18 cellular contexts compared by ENCODE assay signal in the genomic region with DNA sequence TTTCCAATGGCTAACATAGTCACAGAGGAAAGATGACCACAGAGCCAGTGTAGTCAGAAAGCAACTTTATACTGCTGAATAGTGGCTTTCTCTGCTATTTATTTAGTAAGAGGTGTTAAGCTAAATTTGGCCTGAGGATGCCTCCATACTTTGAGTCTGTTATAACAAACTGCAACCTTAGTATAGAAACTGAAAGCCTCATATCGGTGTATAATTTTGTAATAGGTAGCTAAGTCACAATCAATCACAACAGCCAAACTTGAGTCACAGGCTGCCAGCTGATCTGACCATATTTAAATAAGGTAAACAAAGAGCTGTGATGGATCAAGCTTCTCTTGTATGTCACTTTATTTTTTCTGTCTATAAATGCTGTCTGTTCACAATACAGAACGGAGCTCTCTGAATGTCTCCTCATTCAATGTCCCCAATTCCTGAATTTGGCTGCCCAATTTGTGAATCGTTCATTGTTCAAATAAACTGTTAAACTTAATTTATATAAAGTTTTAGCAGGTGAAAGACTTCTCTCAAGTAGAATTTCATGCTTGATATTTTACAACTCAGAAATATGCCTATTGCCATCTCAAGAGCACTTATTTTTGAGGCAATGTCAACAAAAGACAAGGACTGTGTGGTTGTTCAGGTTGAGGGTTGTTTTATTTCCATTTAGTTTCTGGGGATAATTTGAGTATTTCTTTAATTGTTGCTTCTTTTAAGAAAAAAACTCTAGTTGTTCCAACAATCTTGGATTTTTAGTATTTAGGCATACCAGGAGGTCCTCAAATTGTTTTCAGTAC.
A peak's percentile ranks its signal among the peaks of the same experiment; 100 is the strongest.
DNase-seq lines count a peak whose midpoint lies in the region; ATAC-seq lines count a peak whose summit lies in the region.
"Had no signal": no experiment of that assay in that cellular context is flagged by ENCODE, and none has a peak within 500 bp of the region (broad histone marks: within the 10 kb centered on the region; RNA-seq: fewer than 3 reads in every experiment).

No MANE protein-coding gene starts in this region.

- no peaks in the 10 kb centered on the region for H3K27me3 ChIP-seq in CD4-positive, CD25-positive, alpha-beta regulatory T cell (ENCODE audit: control insufficient read depth, insufficient read depth, low read length)
- no peaks in the 10 kb centered on the region for H3K27me3 ChIP-seq in MG63
- H3K27me3 ChIP-seq: ascending aorta, foreskin keratinocyte, right lobe of liver had no signal

- ATAC-seq in CD4-positive, CD25-positive, alpha-beta regulatory T cell (ENCODE audit: low read depth in 2 of 2), result peak; percentile 76 to 80
- ATAC-seq in GM18858 (IDR thresholded peaks at IDR 0.05; ENCODE audit: unreplicated experiment), result peak; percentile 67
- peak; percentile 82 for ATAC-seq in HG02571 (IDR thresholded peaks at IDR 0.05; ENCODE audit: unreplicated experiment)
- ATAC-seq in HG03520 (IDR thresholded peaks at IDR 0.05; ENCODE audit: unreplicated experiment), result peak; percentile 70
- ATAC-seq in GM21360 (IDR thresholded peaks at IDR 0.05; ENCODE audit: unreplicated experiment), result no peak
- ATAC-seq: foreskin keratinocyte, left ventricle myocardium superior had no signal

- peaks cover 0 to 5% (median 0%) of the 10 kb centered on the region in 7 donors for H3K9me3 Mint-ChIP-seq in CD4-positive, CD25-positive, alpha-beta regulatory T cell
- no peaks in the 10 kb centered on the region for H3K9me3 Mint-ChIP-seq in immature natural killer cell

- no peaks in the 10 kb centered on the region for H3K36me3 Mint-ChIP-seq in CD4-positive, CD25-positive, alpha-beta regulatory T cell
- no peaks in the 10 kb centered on the region for H3K36me3 Mint-ChIP-seq in immature natural killer cell

- H3K27ac Mint-ChIP-seq in CD4-positive, CD25-positive, alpha-beta regulatory T cell, result peak overlapping the region in 1 of 3 donors; percentile 31
- no peak overlapping the region for H3K27ac Mint-ChIP-seq in immature natural killer cell

- DNase-seq in CD4-positive, CD25-positive, alpha-beta regulatory T cell, result peak in 2 of 3 donors; percentile 19 to 56
- DNase-seq in AG08395 (ENCODE audit: low spot score), result no peak
- no peak for DNase-seq in MG63
- DNase-seq in immature natural killer cell, result no peak
- DNase-seq: activated naive CD4-positive, alpha-beta T cell; foreskin keratinocyte; left ventricle myocardium superior; NCI-H1048; NCI-H2171; right lobe of liver; stimulated activated CD4-positive, alpha-beta T cell treated with anti-CD3 and anti-CD28 coated beads, Interleukin-2, amount 100 ng/mL, for 24 hours; WERI-Rb-1 had no signal

- peaks cover 9% of the 10 kb centered on the region for H3K4me1 ChIP-seq in CD4-positive, CD25-positive, alpha-beta regulatory T cell (ENCODE audit: control insufficient read depth, insufficient read depth, low read length, poor library complexity, severe bottlenecking)
- H3K4me1 ChIP-seq: ascending aorta had no signal

- no peak overlapping the region for H3K27ac ChIP-seq in CD4-positive, CD25-positive, alpha-beta regulatory T cell (ENCODE audit: insufficient read depth, low read length, poor library complexity, severe bottlenecking)
- H3K27ac ChIP-seq: ascending aorta, foreskin keratinocyte, right lobe of liver, RWPE1, WERI-Rb-1 had no signal

- H3K36me3 ChIP-seq in CD4-positive, CD25-positive, alpha-beta regulatory T cell (ENCODE audit: control insufficient read depth, insufficient read depth, low read length), result no peaks in the 10 kb centered on the region
- H3K36me3 ChIP-seq in MG63, result no peaks in the 10 kb centered on the region
- H3K36me3 ChIP-seq: ascending aorta, right lobe of liver, WERI-Rb-1 had no signal

- peak overlapping the region in 1 of 4 donors; percentile 28 for H3K4me3 Mint-ChIP-seq in CD4-positive, CD25-positive, alpha-beta regulatory T cell
- no peak overlapping the region for H3K4me3 Mint-ChIP-seq in immature natural killer cell

- peaks cover 2 to 18% (median 9%) of the 10 kb centered on the region in 4 donors for H3K4me1 Mint-ChIP-seq in CD4-positive, CD25-positive, alpha-beta regulatory T cell
- no peaks in the 10 kb centered on the region for H3K4me1 Mint-ChIP-seq in immature natural killer cell

- H3K9me3 ChIP-seq in CD4-positive, CD25-positive, alpha-beta regulatory T cell (ENCODE audit: control insufficient read depth in 2 of 2, low read length in 2 of 2), result no peaks in the 10 kb centered on the region
- H3K9me3 ChIP-seq in MG63, result no peaks in the 10 kb centered on the region
- H3K9me3 ChIP-seq: ascending aorta, right lobe of liver had no signal

- no peaks in the 10 kb centered on the region for H3K27me3 Mint-ChIP-seq in CD4-positive, CD25-positive, alpha-beta regulatory T cell
- H3K27me3 Mint-ChIP-seq in immature natural killer cell (ENCODE audit: low read depth in 3 of 3), result peaks cover 0 to 2% (median under 1%) of the 10 kb centered on the region in 3 donors

- peak overlapping the region; percentile 37 for H3K4me3 ChIP-seq in CD4-positive, CD25-positive, alpha-beta regulatory T cell (ENCODE audit: low read depth, low read length)
- H3K4me3 ChIP-seq in MG63, result no peak overlapping the region
- H3K4me3 ChIP-seq: ascending aorta, right lobe of liver had no signal

Comparison
In these comparisons a context has a peak if more than half of its experiments do, and no peak if none do; other contexts are left out.
1. DNase-seq: peak in CD4-positive, CD25-positive, alpha-beta regulatory T cell (2 of 3); none in AG08395 (single experiment), MG63 (single experiment) and immature natural killer cell (0 of 3).